ENCODE assay signal across 14 cellular contexts in the genomic region with DNA sequence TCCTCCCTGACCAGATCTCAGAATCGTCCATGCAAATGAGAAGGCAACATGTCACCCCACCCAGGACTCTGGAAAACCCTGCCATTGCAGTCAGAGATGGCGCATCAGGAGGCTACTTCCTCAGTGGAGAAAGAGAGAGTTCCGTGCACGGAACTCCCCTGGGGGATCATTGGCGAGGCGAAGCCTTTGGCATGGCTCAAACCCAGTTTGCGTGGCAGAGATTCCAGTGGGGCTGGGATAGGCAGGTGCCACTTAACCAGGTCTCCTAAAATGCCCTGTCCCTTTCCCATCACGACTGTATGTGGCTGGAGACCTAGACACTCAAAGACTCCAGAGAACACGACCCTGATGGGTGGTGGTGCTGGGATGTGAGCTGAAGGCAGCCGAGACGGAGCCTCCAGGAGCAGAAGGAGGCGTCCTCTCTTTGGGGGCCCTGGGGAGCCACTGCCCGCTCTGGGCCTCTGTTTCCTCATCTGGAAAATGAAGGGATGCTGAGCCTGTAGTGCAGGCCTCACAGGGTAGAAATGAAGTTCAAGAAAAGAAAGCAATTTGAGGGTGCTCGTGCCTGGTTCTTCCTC. TPM values are rescaled to one million over a fixed set of nuclear protein-coding genes. Genes with fewer than 3 reads are reported as not detected.
A peak's percentile ranks its signal among the peaks of the same experiment; 100 is the strongest.
DNase-seq lines count a peak whose midpoint lies in the region; ATAC-seq and TF ChIP-seq lines count a peak whose summit lies in the region.
"Had no signal": no experiment of that assay in that cellular context is flagged by ENCODE, and none has a peak within 500 bp of the region (broad histone marks: within the 10 kb centered on the region; RNA-seq: fewer than 3 reads in every experiment).

No MANE protein-coding gene starts in this region.

- peaks cover 51% of the 10 kb centered on the region for H3K36me3 ChIP-seq in Karpas-422 (ENCODE audit: insufficient read depth, low read length)
- peaks cover 36 to 60% of the 10 kb centered on the region in 2 donors for H3K36me3 ChIP-seq in duodenal mucosa (ENCODE audit: control insufficient read depth in 1 of 2, insufficient read depth in 2 of 2, low read length in 2 of 2)
- peaks cover 9 to 90% (median 20%) of the 10 kb centered on the region in 3 donors for H3K36me3 ChIP-seq in esophagus squamous epithelium

- POLR2A ChIA-PET in activated CD4-positive, alpha-beta T cell treated with anti-CD3 and anti-CD28 coated beads, Interleukin-2, amount 10 ng/mL, durations not matched to agents 7 days and 5 days (lab: Charles Lee): interaction anchor here (1.2 kb wide), 1 partner anchor 21 kb away, joined by 3 read pairs; no protein-coding TSS in a partner anchor

- H3K4me1 ChIP-seq in Karpas-422 (ENCODE audit: low read length) (peaks cover 90% of the 10 kb centered on the region), duodenal mucosa (ENCODE audit: control insufficient read depth in 1 of 2, insufficient read depth in 2 of 2, low read length in 2 of 2) (peaks cover 4 to 9% of the 10 kb centered on the region in 2 donors), esophagus squamous epithelium (peaks cover 0 to 8% (median 0%) of the 10 kb centered on the region in 3 donors)
- H3K4me1 ChIP-seq: psoas muscle had no signal

- no peak for TF ChIP-seq POLR2A in esophagus squamous epithelium (IDR thresholded peaks at IDR 0.05)

- peaks cover 36% of the 10 kb centered on the region for H3K79me2 ChIP-seq in Karpas-422 (ENCODE audit: low read length)

- H3K4me2 ChIP-seq in Karpas-422 (ENCODE audit: low read depth, low read length, poor library complexity, severe bottlenecking): peak overlapping the region; percentile 93
- H3K4me2 ChIP-seq: A549 had no signal

- CTCF ChIA-PET in activated CD4-positive, alpha-beta T cell treated with anti-CD3 and anti-CD28 coated beads, Interleukin-2, amount 10 ng/mL, durations not matched to agents 7 days and 5 days (lab: Charles Lee): interaction anchor here (0.6 to 1.5 kb wide), 5 partner anchors 9 to 175 kb away, joined by 3 to 8 read pairs (median 4); no protein-coding TSS in a partner anchor

- peak overlapping the region; percentile 100 for H3K27ac Mint-ChIP-seq in activated CD4-positive, alpha-beta T cell treated with anti-CD3 and anti-CD28 coated beads, Interleukin-2, amount 10 ng/mL, durations not matched to agents 7 days and 5 days

- peaks cover 69% of the 10 kb centered on the region for H3K36me3 Mint-ChIP-seq in activated CD4-positive, alpha-beta T cell treated with anti-CD3 and anti-CD28 coated beads, Interleukin-2, amount 10 ng/mL, durations not matched to agents 7 days and 5 days (ENCODE audit: low read depth)

- H3K9me3 ChIP-seq in Karpas-422 (ENCODE audit: low read length) (no peaks in the 10 kb centered on the region), duodenal mucosa (ENCODE audit: control insufficient read depth in 1 of 2, low read length in 2 of 2) (no peaks in the 10 kb centered on the region), esophagus squamous epithelium (no peaks in the 10 kb centered on the region)
- H3K9me3 ChIP-seq: A549, left ventricle myocardium inferior, psoas muscle had no signal

- H3K9ac ChIP-seq in Karpas-422 (ENCODE audit: low read length) (peak overlapping the region; percentile 85), duodenal mucosa (ENCODE audit: low read depth in 1 of 2, low read length in 2 of 2) (peak overlapping the region in 1 of 2 donors; percentile 35)

- 85 to 87% methylated on average over 9 to 14 of the region's 14 CpGs for WGBS in esophagus squamous epithelium, 2 donors

- peaks cover 6% of the 10 kb centered on the region for H3K9me3 Mint-ChIP-seq in activated CD4-positive, alpha-beta T cell treated with anti-CD3 and anti-CD28 coated beads, Interleukin-2, amount 10 ng/mL, durations not matched to agents 7 days and 5 days

- no peaks in the 10 kb centered on the region for H3K27me3 Mint-ChIP-seq in activated CD4-positive, alpha-beta T cell treated with anti-CD3 and anti-CD28 coated beads, Interleukin-2, amount 10 ng/mL, durations not matched to agents 7 days and 5 days

- peak; percentile 1 for ATAC-seq in stimulated activated naive CD8-positive, alpha-beta T cell treated with anti-CD3 and anti-CD28 coated beads, Interleukin-15, Interleukin-2, amounts not matched to agents 100 U/mL and 50 U/mL, for 24 hours
- ATAC-seq: A549 had no signal

- H2AFZ ChIP-seq in Karpas-422 (ENCODE audit: low read length): no peak overlapping the region

- TF ChIP-seq CTCF in esophagus squamous epithelium (IDR thresholded peaks at IDR 0.05): no peak

- no peaks in the 10 kb centered on the region for H4K20me1 ChIP-seq in Karpas-422 (ENCODE audit: insufficient read depth, low read depth, low read length)

- no peaks in the 10 kb centered on the region for H3K9me2 ChIP-seq in Karpas-422 (replicated peaks; ENCODE audit: insufficient read depth, low read length)

- H3K4me3 ChIP-seq in Karpas-422 (ENCODE audit: low read length): peak overlapping the region; percentile 68
- H3K4me3 ChIP-seq in duodenal mucosa (ENCODE audit: low read depth in 1 of 2, low read length in 2 of 2): no peak overlapping the region
- no peak overlapping the region for H3K4me3 ChIP-seq in esophagus squamous epithelium
- H3K4me3 ChIP-seq: A549, left ventricle myocardium inferior, psoas muscle had no signal

- peak overlapping the region; percentile 91 for H3K4me3 Mint-ChIP-seq in activated CD4-positive, alpha-beta T cell treated with anti-CD3 and anti-CD28 coated beads, Interleukin-2, amount 10 ng/mL, durations not matched to agents 7 days and 5 days

- H3K27me3 ChIP-seq in Karpas-422 (ENCODE audit: low read length): no peaks in the 10 kb centered on the region
- H3K27me3 ChIP-seq in duodenal mucosa (ENCODE audit: control insufficient read depth in 1 of 2, insufficient read depth in 2 of 2, low read length in 2 of 2): no peaks in the 10 kb centered on the region
- H3K27me3 ChIP-seq in esophagus squamous epithelium: no peaks in the 10 kb centered on the region

- intact Hi-C loops in esophagus squamous epithelium (cut with DNase I): no loop called here

- peaks cover 52% of the 10 kb centered on the region for H3K4me1 Mint-ChIP-seq in activated CD4-positive, alpha-beta T cell treated with anti-CD3 and anti-CD28 coated beads, Interleukin-2, amount 10 ng/mL, durations not matched to agents 7 days and 5 days

- no peak for DNase-seq in activated CD4-positive, alpha-beta T cell treated with anti-CD3 and anti-CD28 coated beads, Interleukin-2, amount 10 ng/mL, durations not matched to agents 7 days and 5 days
- no peak for DNase-seq in activated CD4-positive, alpha-beta T cell treated with anti-CD3 and anti-CD28 coated beads, Interleukin-2, amount 50 U/mL, for 48 hours
- no peak for DNase-seq in Karpas-422
- no peak for DNase-seq in stimulated activated naive CD8-positive, alpha-beta T cell treated with anti-CD3 and anti-CD28 coated beads, Interleukin-15, Interleukin-2, amounts not matched to agents 100 U/mL and 50 U/mL, for 24 hours
- no peak for DNase-seq in esophagus squamous epithelium (lab: John Stamatoyannopoulos, UW)
- DNase-seq in NCI-H526 (lab: John Stamatoyannopoulos, UW): no peak
- no peak for DNase-seq in D341Med (ENCODE audit: low spot score)
- DNase-seq: glutamatergic neuron, left ventricle myocardium inferior, NCI-H510A treated with DMSO at 0.1 percent for 48 hours had no signal

- H3K27ac ChIP-seq in Karpas-422 (ENCODE audit: low read length) (peak overlapping the region; percentile 98), duodenal mucosa (ENCODE audit: low read depth, low read length) (peak overlapping the region; percentile 13), esophagus squamous epithelium (peak overlapping the region in 2 of 4 donors; percentile 25 to 64)
- H3K27ac ChIP-seq: A549, left ventricle myocardium inferior, psoas muscle, VCaP had no signal

RNA-seq across cellular contexts. Expression of a gene that starts 5.0 kb away (rescaled TPM):
- 10 to 100 TPM; 29.1 to 30.1 TPM for total RNA-seq in activated CD4-positive, alpha-beta T cell treated with anti-CD3 and anti-CD28 coated beads, Interleukin-2, amount 10 ng/mL, durations not matched to agents 7 days and 5 days
- total RNA-seq in Karpas-422 (2014; rRNA removed; shearing (Covaris generic); ENCODE audit: low replicate concordance): 103 and 125 TPM in 2 replicates
- total RNA-seq in esophagus squamous epithelium: not detected
- total RNA-seq: left ventricle myocardium inferior had no signal

RNA-seq across cellular contexts. Expression of a gene that starts 55.1 kb away (rescaled TPM):
- 1 to 10 TPM; 1.9 to 2.0 TPM for total RNA-seq in activated CD4-positive, alpha-beta T cell treated with anti-CD3 and anti-CD28 coated beads, Interleukin-2, amount 10 ng/mL, durations not matched to agents 7 days and 5 days
- 8.5 and 12.0 TPM in 2 replicates for total RNA-seq in Karpas-422 (2014; rRNA removed; shearing (Covaris generic); ENCODE audit: low replicate concordance)
- 1 to 10 TPM in 3 of 4 donors, under 1 TPM in 1; 0.91 to 2.7 (median 1.1) TPM for total RNA-seq in esophagus squamous epithelium

RNA-seq across cellular contexts. Expression of a gene that starts 58.4 kb away (rescaled TPM):
- not detected for total RNA-seq in activated CD4-positive, alpha-beta T cell treated with anti-CD3 and anti-CD28 coated beads, Interleukin-2, amount 10 ng/mL, durations not matched to agents 7 days and 5 days
- 321 and 642 TPM in 2 replicates for total RNA-seq in Karpas-422 (2014; rRNA removed; shearing (Covaris generic); ENCODE audit: low replicate concordance)
- total RNA-seq in esophagus squamous epithelium: not detected

Comparison
In these comparisons a context has a peak if more than half of its experiments do, and no peak if none do; other contexts are left out.
1. RNA of a gene that starts 5.0 kb away (total RNA-seq): 103 to 125 TPM in Karpas-422 and 29.1 to 30.1 TPM in activated CD4-positive, alpha-beta T cell treated with anti-CD3 and anti-CD28 coated beads, Interleukin-2, amount 10 ng/mL, durations not matched to agents 7 days and 5 days; not detected in esophagus squamous epithelium; every median in the first group is over 10 times any median in the second.
2. RNA of a gene that starts 58.4 kb away (total RNA-seq): 321 to 642 TPM in Karpas-422; not detected in activated CD4-positive, alpha-beta T cell treated with anti-CD3 and anti-CD28 coated beads, Interleukin-2, amount 10 ng/mL, durations not matched to agents 7 days and 5 days and not detected in esophagus squamous epithelium; every median in the first group is over 100 times any median in the second.